1 cellular context compared by ENCODE assay signal in the genomic region with DNA sequence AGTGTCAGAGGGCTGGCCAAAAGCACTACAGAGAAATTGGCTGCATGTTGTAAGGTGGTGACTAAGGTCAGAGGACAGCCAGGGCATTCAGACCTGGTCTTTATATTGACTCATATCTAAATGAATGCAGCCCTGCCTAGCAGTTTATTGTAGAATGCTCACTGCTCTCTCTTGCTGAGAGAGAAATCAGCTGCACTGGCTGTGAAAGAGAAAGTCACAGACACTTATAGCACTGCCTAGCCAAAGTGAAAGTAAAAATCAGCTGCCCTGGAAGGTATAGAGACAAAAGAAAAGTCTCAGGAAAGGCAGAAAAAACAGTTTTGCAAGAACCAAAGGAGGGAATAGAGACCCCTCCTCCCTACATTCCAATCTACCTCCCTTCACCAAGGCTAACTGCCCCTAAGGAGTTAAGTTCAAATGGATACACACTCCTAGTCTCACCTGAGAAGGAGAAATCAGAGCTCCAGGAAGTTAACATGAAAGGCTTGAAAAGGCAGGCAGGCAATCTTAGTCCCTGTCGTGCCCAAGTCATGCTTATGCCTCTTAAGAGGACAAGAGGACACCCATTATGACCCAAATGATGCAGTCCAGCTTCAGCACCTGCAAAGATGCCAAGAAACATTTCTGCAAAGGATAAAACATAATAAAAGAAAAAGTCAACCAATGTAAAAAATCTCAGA.
TF ChIP-seq lines count a peak whose summit lies in the region.

No MANE protein-coding gene starts in this region.

TF ChIP-seq in WTC11, 78 proteins besides CTCF, POLR2A, EP300 and RAD21 (continued from another document):
- no peak for TF ChIP-seq USF1 (CRISPR knock-in tag; IDR thresholded peaks at IDR 0.05)
- TF ChIP-seq CBFB (CRISPR knock-in tag; IDR thresholded peaks at IDR 0.05; ENCODE audit: low read depth): no peak
- TF ChIP-seq ZNF416 (CRISPR knock-in tag; IDR thresholded peaks at IDR 0.05): no peak
- no peak for TF ChIP-seq ZMAT4 (CRISPR knock-in tag; IDR thresholded peaks at IDR 0.05)
- no peak for TF ChIP-seq ZBTB21 (CRISPR knock-in tag; IDR thresholded peaks at IDR 0.05; ENCODE audit: borderline replicate concordance)
- TF ChIP-seq JUN (CRISPR knock-in tag; IDR thresholded peaks at IDR 0.05): no peak
